17 cellular contexts compared by ENCODE assay signal in the genomic region with DNA sequence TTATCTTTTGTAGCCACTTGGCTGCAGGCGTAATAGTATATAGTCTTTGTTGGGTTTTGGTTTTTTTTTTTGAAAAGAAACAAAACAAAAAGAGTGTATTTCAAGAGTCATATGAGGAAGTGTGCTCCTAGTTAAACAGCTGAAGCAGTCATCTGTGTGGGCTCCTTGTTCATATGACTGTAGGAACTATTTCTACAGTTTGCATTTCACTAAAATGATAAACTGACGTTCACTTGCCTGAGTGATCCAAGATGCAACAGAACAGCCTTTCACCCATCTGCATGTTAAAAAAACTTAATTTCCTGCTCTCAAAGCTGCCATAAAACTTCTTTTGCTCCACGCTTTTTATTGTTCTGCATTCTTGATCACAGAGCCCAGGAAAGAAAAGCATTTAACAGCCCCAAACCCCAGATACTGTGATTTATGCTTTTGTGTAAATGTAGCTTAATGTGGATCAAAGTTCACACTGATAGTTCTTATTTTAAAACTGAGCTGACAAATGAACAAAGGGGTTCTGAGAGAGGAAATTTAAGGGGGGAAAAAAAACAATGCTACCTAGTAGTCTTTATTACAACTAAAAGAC. TPM values are rescaled to one million over a fixed set of nuclear protein-coding genes. Genes with fewer than 3 reads are reported as not detected.
DNase-seq lines count a peak whose midpoint lies in the region; ATAC-seq, FAIRE-seq and TF ChIP-seq lines count a peak whose summit lies in the region.
"Had no signal": no experiment of that assay in that cellular context is flagged by ENCODE, and none has a peak within 500 bp of the region (broad histone marks: within the 10 kb centered on the region; RNA-seq: fewer than 3 reads in every experiment).

No MANE protein-coding gene starts in this region.

- intact Hi-C loops in OCI-LY7 (cut with micrococcal nuclease; ENCODE audit: unreplicated experiment) (loop anchor here (10.0 kb wide), 1 partner anchor 668 kb away; no protein-coding TSS in a partner anchor), ascending aorta (cut with DNase I) (no loop called here)

- POLR2A ChIA-PET in OCI-LY7 (lab: Charles Lee), result interaction anchor here (0.5 to 9.3 kb wide), 31 partner anchors 8 to 1009 kb away, joined by 3 to 132 read pairs (median 5); partner anchors contain the start of gene ZNF608

- CTCF ChIA-PET in OCI-LY7 (lab: Charles Lee; ENCODE audit: unreplicated experiment), result interaction anchor here (1.1 kb wide), 1 partner anchor 22 kb away, joined by 3 read pairs; no protein-coding TSS in a partner anchor

- H3K4me3 ChIP-seq in OCI-LY7 (ENCODE audit: low read depth, low read length, poor library complexity, severe bottlenecking), result peak overlapping the region; percentile 66
- H3K4me3 ChIP-seq in ascending aorta, result no peak overlapping the region
- no peak overlapping the region for H3K4me3 ChIP-seq in suprapubic skin
- H3K4me3 ChIP-seq: stomach had no signal

- FAIRE-seq in GM12891 (lab: Jason Lieb, UNC), result peak; percentile 82

- H3K36me3 ChIP-seq in OCI-LY7 (ENCODE audit: insufficient read depth, low read length) (peaks cover 37% of the 10 kb centered on the region), ascending aorta (no peaks in the 10 kb centered on the region), suprapubic skin (no peaks in the 10 kb centered on the region)

- no peak for TF ChIP-seq EP300 in suprapubic skin (IDR thresholded peaks at IDR 0.05)

- no peaks in the 10 kb centered on the region for H3K9me3 Mint-ChIP-seq in naive B cell
- H3K9me3 Mint-ChIP-seq: T-helper 2 cell treated with Interferon-gamma antibody and Interleukin-4, amounts not matched to agents 5 μg/mL and 100 μg/mL, for 36 hours had no signal

- no TSS peak for BruUV-seq in OCI-LY7 (replicated peaks; lab: Mats Ljungman, UMichigan)

- WGBS in suprapubic skin, result 63% methylated on average over 3 of the region's 3 CpGs

- H3K4me2 ChIP-seq in OCI-LY7 (ENCODE audit: low read length), result peak overlapping the region; percentile 99

- H3K27ac Mint-ChIP-seq in naive B cell, result peak overlapping the region in 4 of 6 donors; percentile 22 to 63 (median 46)
- H3K27ac Mint-ChIP-seq: activated CD8-positive, alpha-beta T cell treated with anti-CD3 and anti-CD28 coated beads, Interleukin-2, amount 10 ng/mL, durations not matched to agents 7 days and 5 days; T-helper 2 cell treated with Interferon-gamma antibody and Interleukin-4, amounts not matched to agents 5 μg/mL and 100 μg/mL, for 36 hours had no signal

- peaks cover 6 to 15% of the 10 kb centered on the region in 2 donors for H3K36me3 Mint-ChIP-seq in naive B cell

- ATAC-seq in GM21717 (IDR thresholded peaks at IDR 0.05; ENCODE audit: unreplicated experiment) (peak; percentile 32), naive B cell (ENCODE audit: low read depth in 2 of 2) (peak; percentile 31 to 36), HG03521 (IDR thresholded peaks at IDR 0.05; ENCODE audit: unreplicated experiment) (no peak)
- ATAC-seq: activated CD8-positive, alpha-beta T cell treated with anti-CD3 and anti-CD28 coated beads, Interleukin-2, amount 10 ng/mL, durations not matched to agents 7 days and 5 days had no signal

- no peaks in the 10 kb centered on the region for H3K9me2 ChIP-seq in OCI-LY7 (ENCODE audit: insufficient read depth, low read length)

- TF ChIP-seq POLR2A in GM12891 (IDR thresholded peaks at IDR 0.05; ENCODE audit: low read depth, low read length) (no peak), suprapubic skin (IDR thresholded peaks at IDR 0.05) (no peak)

- H3K4me1 ChIP-seq in OCI-LY7 (ENCODE audit: insufficient read depth, low read length, poor library complexity, severe bottlenecking) (peaks cover 94% of the 10 kb centered on the region), ascending aorta (peaks cover 3 to 10% of the 10 kb centered on the region in 2 donors), suprapubic skin (peaks cover 34% of the 10 kb centered on the region)

- TF ChIP-seq CTCF in OCI-LY7 (conservative IDR thresholded peaks at IDR 0.05; ENCODE audit: low read length) (no peak), ascending aorta (IDR thresholded peaks at IDR 0.05) (no peak), suprapubic skin (IDR thresholded peaks at IDR 0.05) (no peak)

- H2AFZ ChIP-seq in OCI-LY7 (ENCODE audit: low read length), result peak overlapping the region; percentile 28; the same call in 1 of the 2 replicates

- H3K4me3 Mint-ChIP-seq in naive B cell, result peak overlapping the region; percentile 30 to 79 (median 62)
- H3K4me3 Mint-ChIP-seq: activated CD8-positive, alpha-beta T cell treated with anti-CD3 and anti-CD28 coated beads, Interleukin-2, amount 10 ng/mL, durations not matched to agents 7 days and 5 days; T-helper 2 cell treated with Interferon-gamma antibody and Interleukin-4, amounts not matched to agents 5 μg/mL and 100 μg/mL, for 36 hours had no signal

- peaks cover 0 to 3% (median 0%) of the 10 kb centered on the region in 3 donors for H3K27me3 Mint-ChIP-seq in naive B cell

- H3K4me1 Mint-ChIP-seq in naive B cell, result peaks cover 60 to 94% (median 74%) of the 10 kb centered on the region in 3 donors

- H3K79me2 ChIP-seq in OCI-LY7 (ENCODE audit: insufficient read depth, low read depth, low read length), result peaks cover 98% of the 10 kb centered on the region

- no peaks in the 10 kb centered on the region for H4K20me1 ChIP-seq in OCI-LY7 (ENCODE audit: insufficient read depth, low read length)

- DNase-seq in GM12891 (ENCODE audit: insufficient read length, low spot score) (no peak), OCI-LY7 (ENCODE audit: low spot score) (peak; percentile 72), naive B cell (peak; percentile 48), caudate nucleus (lab: John Stamatoyannopoulos, UW) (no peak), ascending aorta (ENCODE audit: low spot score in 2 of 2) (no peak), suprapubic skin (ENCODE audit: low spot score in 2 of 2) (no peak)
- DNase-seq: activated CD8-positive, alpha-beta T cell treated with anti-CD3 and anti-CD28 coated beads, Interleukin-2, amount 10 ng/mL, durations not matched to agents 7 days and 5 days; activated effector memory CD4-positive, alpha-beta T cell treated with Interleukin-2 at 50 U/mL for 16 hours; effector CD4-positive, alpha-beta T cell; NCI-H1105 treated with DMSO at 0.1 percent for 48 hours; NCI-H446; retina; stimulated activated CD4-positive, alpha-beta T cell treated with anti-CD3 and anti-CD28 coated beads, Interleukin-4, amount 100 ng/mL, for 24 hours; stomach had no signal

- peak overlapping the region; percentile 95 for H3K27ac ChIP-seq in OCI-LY7 (ENCODE audit: low read depth, low read length, poor library complexity, severe bottlenecking)
- no peak overlapping the region for H3K27ac ChIP-seq in caudate nucleus (ENCODE audit: low read depth, low read length)
- H3K27ac ChIP-seq in ascending aorta, result no peak overlapping the region
- H3K27ac ChIP-seq in suprapubic skin, result no peak overlapping the region

- H3K27me3 ChIP-seq in ascending aorta (no peaks in the 10 kb centered on the region), suprapubic skin (no peaks in the 10 kb centered on the region)
- H3K27me3 ChIP-seq: stomach had no signal

- H3K9me3 ChIP-seq in OCI-LY7 (ENCODE audit: low read length) (no peaks in the 10 kb centered on the region), ascending aorta (no peaks in the 10 kb centered on the region), suprapubic skin (no peaks in the 10 kb centered on the region)
- H3K9me3 ChIP-seq: stomach had no signal

TF ChIP-seq in GM12891, 5 proteins besides CTCF, POLR2A, EP300 and RAD21:
- TF ChIP-seq TAF1 (IDR thresholded peaks at IDR 0.05; ENCODE audit: low read depth, low read length) (no peak), PAX5 (IDR thresholded peaks at IDR 0.05; ENCODE audit: insufficient read depth, low read length, severe bottlenecking) (no peak), SPI1 (IDR thresholded peaks at IDR 0.05; ENCODE audit: low read depth, low read length) (peak; percentile 82), POU2F2 (IDR thresholded peaks at IDR 0.05; ENCODE audit: low read depth, low read length) (no peak), POLR2AphosphoS5 (IDR thresholded peaks at IDR 0.05; ENCODE audit: low read depth, low read length) (no peak)

RNA-seq across cellular contexts. Expression of gene ZNF608, which starts 43.9 kb away (rescaled TPM):
- polyA plus RNA-seq in GM12891 (2012; ENCODE audit: low read depth, missing spikeins), result 6.2 TPM
- total RNA-seq in OCI-LY7 (2014; rRNA removed; shearing (Covaris generic)), result 22.6 and 25.7 TPM in 2 replicates
- total RNA-seq in OCI-LY7 (2022) (58.8 and 61.4 TPM in 2 replicates), ascending aorta (15.4 TPM), suprapubic skin (10 to 100 TPM in 2 of 4 donors, 1 to 10 TPM in 2; 3.9 to 11.9 (median 9.1) TPM)
- 1 to 10 TPM; 3.7 to 8.7 (median 6.0) TPM for polyA plus RNA-seq in naive B cell (ENCODE audit: low read depth in 6 of 6)
- total RNA-seq: activated CD8-positive, alpha-beta T cell treated with anti-CD3 and anti-CD28 coated beads, Interleukin-2, amount 10 ng/mL, durations not matched to agents 7 days and 5 days had no signal

Comparison
In these comparisons a context has a peak if more than half of its experiments do, and no peak if none do; other contexts are left out.
1. DNase-seq: peak in OCI-LY7 (single experiment) and naive B cell (single experiment); none in GM12891 (single experiment), caudate nucleus (0 of 61), ascending aorta (0 of 2) and suprapubic skin (0 of 2).